Comparison of ENCODE assay signal across 14 cellular contexts in the genomic region with DNA sequence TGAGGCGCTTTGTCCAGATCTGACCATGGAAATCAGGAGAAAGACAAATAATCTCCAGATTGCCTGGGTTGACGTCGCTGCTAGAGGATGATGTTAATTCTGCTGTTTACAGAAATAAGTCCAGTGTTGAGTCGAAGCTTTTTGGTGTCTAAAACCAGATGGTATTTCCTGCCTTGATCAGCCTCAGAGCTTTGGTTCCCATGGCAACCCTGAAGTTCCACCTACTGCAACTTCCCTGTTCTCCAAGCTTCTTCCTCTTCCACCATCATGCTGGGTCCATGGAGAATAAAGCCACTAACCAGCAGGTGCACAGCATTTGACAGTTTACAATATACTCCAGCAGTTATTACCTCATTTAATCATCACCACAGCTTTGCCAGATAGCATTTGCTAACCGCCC. TPM values are rescaled to one million over a fixed set of nuclear protein-coding genes. Genes with fewer than 3 reads are reported as not detected.
DNase-seq lines count a peak whose midpoint lies in the region; ATAC-seq and TF ChIP-seq lines count a peak whose summit lies in the region.
"Had no signal": no experiment of that assay in that cellular context is flagged by ENCODE, and none has a peak within 500 bp of the region (broad histone marks: within the 10 kb centered on the region; RNA-seq: fewer than 3 reads in every experiment).

No MANE protein-coding gene starts in this region.

- POLR2A ChIA-PET in RWPE1 (lab: Yijun Ruan, JAX; ENCODE audit: low non-redundant PET) = no interaction called here

- in situ Hi-C loops in mammary epithelial cell (cut with MboI; ENCODE audit: low sequenced_read_pairs in 2 of 2) = no loop called here

- no TSS peak for BruUV-seq in mammary epithelial cell (replicated peaks; lab: Mats Ljungman, UMichigan)

- no peaks in the 10 kb centered on the region for H4K20me1 ChIP-seq in mammary epithelial cell (ENCODE audit: insufficient read depth, low read length)

- no peak overlapping the region for H3K9ac ChIP-seq in mammary epithelial cell (ENCODE audit: insufficient read depth, low read length)

- no peaks in the 10 kb centered on the region for H3K4me1 ChIP-seq in mammary epithelial cell (ENCODE audit: insufficient read depth, low read length)
- H3K4me1 ChIP-seq: Caco-2, testis had no signal

- WGBS in mammary epithelial cell (ENCODE audit: low coverage, missing lambda C conversion rate) = 65% methylated on average over 5 of the region's 5 CpGs

- CTCF ChIA-PET in mammary epithelial cell (lab: Charles Lee; ENCODE audit: low non-redundant PET) = no interaction called here
- CTCF ChIA-PET in RWPE1 (lab: Yijun Ruan, JAX) = no interaction called here

- H3K4me3 ChIP-seq in AG10803 (ENCODE audit: low read length) = no peak overlapping the region
- peak overlapping the region; percentile 13 for H3K4me3 ChIP-seq in WERI-Rb-1 (ENCODE audit: low read depth, low read length)
- no peak overlapping the region for H3K4me3 ChIP-seq in mammary epithelial cell (replicated peaks in 1 of 3; ENCODE audit: insufficient read depth in 1 of 3, low read depth in 2 of 3, low read length in 3 of 3)
- H3K4me3 ChIP-seq: testis had no signal

- intact Hi-C loops in mammary epithelial cell (cut with micrococcal nuclease) = no loop called here

- peaks cover 6% of the 10 kb centered on the region for H3K9me3 ChIP-seq in WERI-Rb-1 (ENCODE audit: severe bottlenecking)
- H3K9me3 ChIP-seq in mammary epithelial cell (replicated peaks; ENCODE audit: insufficient read depth, low read length) = no peaks in the 10 kb centered on the region
- H3K9me3 ChIP-seq: Caco-2, testis had no signal

- no peak for TF ChIP-seq CTCF in AG10803 (conservative IDR thresholded peaks at IDR 0.05; ENCODE audit: low read length)
- no peak for TF ChIP-seq CTCF in WERI-Rb-1 (IDR thresholded peaks at IDR 0.05; ENCODE audit: low read depth, low read length)
- no peak for TF ChIP-seq CTCF in mammary epithelial cell (conservative IDR thresholded peaks at IDR 0.05 in 1 of 2, IDR thresholded peaks at IDR 0.05 in 1 of 2; ENCODE audit: extremely low read depth in 1 of 2, insufficient read depth in 1 of 2, low read depth in 1 of 2, low read length in 2 of 2)
- TF ChIP-seq CTCF in RWPE1 (conservative IDR thresholded peaks at IDR 0.05; ENCODE audit: low read depth) = no peak

- H2AFZ ChIP-seq in mammary epithelial cell (ENCODE audit: low read depth, low read length) = no peak overlapping the region

- no peak overlapping the region for H3K4me2 ChIP-seq in mammary epithelial cell (ENCODE audit: insufficient read depth, low read depth, low read length)

- dilution Hi-C loops in mammary epithelial cell (cut with HindIII; ENCODE audit: low sequenced_read_pairs) = loop anchor here (5.0 kb wide), 1 partner anchor 34 kb away; no protein-coding TSS in a partner anchor

- DNase-seq in AG10803 (ENCODE audit: low read depth) = peak; percentile 80
- DNase-seq in HT1080 (ENCODE audit: low read depth) = peak; percentile 51
- peak; percentile 44 for DNase-seq in WERI-Rb-1
- peak; percentile 27 for DNase-seq in left kidney (ENCODE audit: low read depth, low spot score)
- no peak for DNase-seq in mammary epithelial cell
- no peak for DNase-seq in RWPE1 (ENCODE audit: low spot score)
- DNase-seq: NCI-H2227 treated with DMSO at 0.1 percent for 48 hours; stimulated activated CD4-positive, alpha-beta T cell treated with anti-CD3 and anti-CD28 coated beads, Interleukin-2, amount 100 ng/mL, for 48 hours; T-cell; testis had no signal

- H3K27ac ChIP-seq in WERI-Rb-1 (no peak overlapping the region), mammary epithelial cell (ENCODE audit: insufficient read depth, low read depth, low read length) (no peak overlapping the region), RWPE1 (no peak overlapping the region)
- H3K27ac ChIP-seq: testis had no signal

- H3K36me3 ChIP-seq in WERI-Rb-1 (no peaks in the 10 kb centered on the region), mammary epithelial cell (ENCODE audit: insufficient read depth, low read length) (no peaks in the 10 kb centered on the region)

- H3K79me2 ChIP-seq in mammary epithelial cell (ENCODE audit: insufficient read depth, low read length) = no peaks in the 10 kb centered on the region

- H3K27me3 ChIP-seq in WERI-Rb-1 (ENCODE audit: insufficient read depth, low read depth, severe bottlenecking) (no peaks in the 10 kb centered on the region), mammary epithelial cell (ENCODE audit: insufficient read depth, low read length) (no peaks in the 10 kb centered on the region)
- H3K27me3 ChIP-seq: testis had no signal

- ATAC-seq in GM18907 (IDR thresholded peaks at IDR 0.05; ENCODE audit: unreplicated experiment) (no peak), GM19328 (IDR thresholded peaks at IDR 0.05; ENCODE audit: unreplicated experiment) (no peak)
- ATAC-seq: T-cell had no signal

RNA-seq across cellular contexts. Expression of a gene that starts 18.0 kb away (rescaled TPM):
- total RNA-seq in HT1080 (2014; rRNA removed; shearing (Covaris generic)) = 1.9 and 3.7 TPM in 2 replicates
- 0.41 and 0.50 TPM in 2 replicates for polyA plus RNA-seq in HT1080 (2015; cell fraction: cytosol; rRNA removed)
- 0.20 and 0.26 TPM in 2 replicates for polyA plus RNA-seq in HT1080 (2015; cell fraction: nucleus; rRNA removed)
- total RNA-seq in mammary epithelial cell = not detected
- polyA plus RNA-seq in mammary epithelial cell = not detected
- not detected for polyA minus RNA-seq in mammary epithelial cell
- total RNA-seq: bronchial epithelial cell had no signal

Comparison
In these comparisons a context has a peak if more than half of its experiments do, and no peak if none do; other contexts are left out.
1. DNase-seq: peak in AG10803 (single experiment), HT1080 (single experiment), WERI-Rb-1 (single experiment) and left kidney (single experiment); none in mammary epithelial cell (single experiment) and RWPE1 (single experiment).